Comparison of ENCODE assay signal across 11 cellular contexts in genomic region chr15:100241572-100242479, GRCh38.
A peak's percentile ranks its signal among the peaks of the same experiment; 100 is the strongest.
DNase-seq lines count a peak whose midpoint lies in the region; ATAC-seq and TF ChIP-seq lines count a peak whose summit lies in the region.
"Had no signal": no experiment of that assay in that cellular context is flagged by ENCODE, and none has a peak within 500 bp of the region (broad histone marks: within the 10 kb centered on the region; RNA-seq: fewer than 3 reads in every experiment).

No MANE protein-coding gene starts in this region.

- no peaks in the 10 kb centered on the region for H3K27me3 ChIP-seq in thoracic aorta (replicated peaks; ENCODE audit: insufficient read depth)

- ATAC-seq in thoracic aorta (ENCODE audit: insufficient number of reproducible peaks, low FRiP score, low read depth) = peak; percentile 75

- TF ChIP-seq CTCF in thoracic aorta (IDR thresholded peaks at IDR 0.05) = no peak

- peak; percentile 44 for DNase-seq in activated effector memory CD4-positive, alpha-beta T cell treated with anti-CD3 and anti-CD28 coated beads, Interleukin-2, amount 50 U/mL, for 16 hours
- no peak for DNase-seq in activated effector memory CD4-positive, alpha-beta T cell treated with Interleukin-2 at 50 U/mL for 16 hours
- DNase-seq in anterior cingulate cortex (lab: John Stamatoyannopoulos, UW) = peak in 36 of 58 donors; percentile 6 to 80 (median 35)
- peak; percentile 61 for DNase-seq in iPS-NIHi11 (ENCODE audit: low spot score)
- DNase-seq in thoracic aorta (ENCODE audit: low spot score) = peak; percentile 15
- DNase-seq in NCI-H510A (lab: John Stamatoyannopoulos, UW) = no peak
- DNase-seq in posterior cingulate gyrus = no peak
- no peak for DNase-seq in DMS79 (lab: John Stamatoyannopoulos, UW)
- DNase-seq: activated CD4-positive, CD25-positive, alpha-beta regulatory T cell; AML-193; NCI-H1436 treated with DMSO at 0.1 percent for 48 hours had no signal

- H3K36me3 ChIP-seq in thoracic aorta = no peaks in the 10 kb centered on the region

- H3K27ac ChIP-seq in thoracic aorta = peak overlapping the region; percentile 57 to 77

- H3K4me1 ChIP-seq in thoracic aorta (ENCODE audit: control insufficient read depth in 1 of 2, low read depth in 2 of 2) = peaks cover 12 to 44% of the 10 kb centered on the region in 2 donors

- H3K4me3 ChIP-seq in thoracic aorta = peak overlapping the region; percentile 31

- H3K9me3 ChIP-seq in thoracic aorta = no peaks in the 10 kb centered on the region

- intact Hi-C loops in posterior cingulate gyrus (cut with DNase I) = no loop called here

Comparison
In these comparisons a context has a peak if more than half of its experiments do, and no peak if none do; other contexts are left out.
1. DNase-seq: peak in activated effector memory CD4-positive, alpha-beta T cell treated with anti-CD3 and anti-CD28 coated beads, Interleukin-2, amount 50 U/mL, for 16 hours (single experiment), anterior cingulate cortex (36 of 58), iPS-NIHi11 (single experiment) and thoracic aorta (single experiment); none in activated effector memory CD4-positive, alpha-beta T cell treated with Interleukin-2 at 50 U/mL for 16 hours (single experiment), NCI-H510A (single experiment), posterior cingulate gyrus (0 of 10) and DMS79 (single experiment).